1 cellular context compared by ENCODE assay signal in genomic region chr7:22267989-22268615, GRCh38.
TF ChIP-seq lines count a peak whose summit lies in the region.

No MANE protein-coding gene starts in this region.

TF ChIP-seq in SK-N-SH treated with all-trans-retinoic acid at 6 μM for 48 hours, 23 proteins besides CTCF, POLR2A, EP300 and RAD21 (continued from another document):
- no peak for TF ChIP-seq TSHZ2 (CRISPR knock-in tag; IDR thresholded peaks at IDR 0.05)
- no peak for TF ChIP-seq RARB (CRISPR knock-in tag; IDR thresholded peaks at IDR 0.05)
- no peak for TF ChIP-seq SNAI2 (CRISPR knock-in tag; IDR thresholded peaks at IDR 0.05)
- TF ChIP-seq ESRRG (CRISPR knock-in tag; IDR thresholded peaks at IDR 0.05), result 0 out of 2 replicates have a peak, but pooled peaks have one; percentile 28
- no peak for TF ChIP-seq ZFP3 (CRISPR knock-in tag; IDR thresholded peaks at IDR 0.05)
- TF ChIP-seq ZNF8 (CRISPR knock-in tag; IDR thresholded peaks at IDR 0.05), result no peak
- no peak for TF ChIP-seq ZNF70 (CRISPR knock-in tag; IDR thresholded peaks at IDR 0.05)
- no peak for TF ChIP-seq OSR1 (CRISPR knock-in tag; IDR thresholded peaks at IDR 0.05)
- no peak for TF ChIP-seq CSDC2 (CRISPR knock-in tag; IDR thresholded peaks at IDR 0.05)
- TF ChIP-seq PPARA (CRISPR knock-in tag; IDR thresholded peaks at IDR 0.05; ENCODE audit: borderline replicate concordance), result no peak
TF ChIP-seq in SK-N-SH treated with all-trans-retinoic acid at 6 μM for 48 hours: peak in this region for 2.
